Comparison of ENCODE assay signal across 10 cellular contexts in genomic region chr12:92466391-92467305, GRCh38.
DNase-seq lines count a peak whose midpoint lies in the region; ATAC-seq, FAIRE-seq and TF ChIP-seq lines count a peak whose summit lies in the region.
"Had no signal": no experiment of that assay in that cellular context is flagged by ENCODE, and none has a peak within 500 bp of the region (broad histone marks: within the 10 kb centered on the region; RNA-seq: fewer than 3 reads in every experiment).

No MANE protein-coding gene starts in this region.

- H2AFZ ChIP-seq in fibroblast of lung (ENCODE audit: low read length): peak overlapping the region; percentile 7

- no peak overlapping the region for H3K9ac ChIP-seq in fibroblast of lung (ENCODE audit: insufficient read depth, low read length)

- DNase-seq in GM12891 (ENCODE audit: insufficient read length, low spot score) (no peak), NCI-H187 treated with DMSO at 0.1 percent for 48 hours (lab: John Stamatoyannopoulos, UW) (peak; percentile 60), fibroblast of lung (ENCODE audit: low read depth in 2 of 2) (peak; percentile 24 to 52), retina (peak; percentile 73), DMS114 treated with DMSO at 0.1 percent for 48 hours (lab: John Stamatoyannopoulos, UW; ENCODE audit: unreplicated experiment) (no peak)
- no peak for DNase-seq in activated CD4-positive, alpha-beta T cell treated with anti-CD3 and anti-CD28 coated beads for 4 hours
- no peak for DNase-seq in effector memory CD4-positive, alpha-beta T cell
- DNase-seq: upper lobe of left lung had no signal

- no peaks in the 10 kb centered on the region for H4K20me1 ChIP-seq in fibroblast of lung (ENCODE audit: control insufficient read depth, extremely low read depth, insufficient read depth, low read length)

- H3K4me2 ChIP-seq in fibroblast of lung (ENCODE audit: extremely low read depth, insufficient read depth, low read length): no peak overlapping the region

- peak; percentile 39 for ATAC-seq in GM21737 (IDR thresholded peaks at IDR 0.05; ENCODE audit: unreplicated experiment)

- TF ChIP-seq POLR2A in GM12891 (IDR thresholded peaks at IDR 0.05; ENCODE audit: low read depth, low read length): peak; percentile 86

- H3K4me3 ChIP-seq in fibroblast of lung (replicated peaks in 1 of 4; ENCODE audit: control extremely low read depth in 1 of 4, insufficient read depth in 1 of 4, low read depth in 3 of 4, low read length in 4 of 4): no peak overlapping the region
- H3K4me3 ChIP-seq in effector memory CD4-positive, alpha-beta T cell (ENCODE audit: insufficient read depth, low read depth, low read length, poor library complexity, severe bottlenecking): no peak overlapping the region
- H3K4me3 ChIP-seq: upper lobe of left lung had no signal

- peak; percentile 99 for FAIRE-seq in GM12891 (lab: Jason Lieb, UNC)
- FAIRE-seq: endothelial cell of umbilical vein had no signal

- H3K27ac ChIP-seq in fibroblast of lung (ENCODE audit: insufficient read depth, low read length): no peak overlapping the region
- H3K27ac ChIP-seq in effector memory CD4-positive, alpha-beta T cell (ENCODE audit: insufficient read depth, low read length, poor library complexity, severe bottlenecking): no peak overlapping the region

- no peaks in the 10 kb centered on the region for H3K36me3 ChIP-seq in fibroblast of lung (ENCODE audit: control insufficient read depth, insufficient read depth, low read length)
- no peaks in the 10 kb centered on the region for H3K36me3 ChIP-seq in effector memory CD4-positive, alpha-beta T cell (ENCODE audit: control insufficient read depth, insufficient read depth, low read length)
- H3K36me3 ChIP-seq: upper lobe of left lung had no signal

- no peaks in the 10 kb centered on the region for H3K79me2 ChIP-seq in fibroblast of lung (ENCODE audit: control insufficient read depth, insufficient read depth, low read length)

- TF ChIP-seq CTCF in fibroblast of lung (conservative IDR thresholded peaks at IDR 0.05 in 1 of 2, IDR thresholded peaks at IDR 0.05 in 1 of 2; ENCODE audit: low read depth in 1 of 2, low read length in 2 of 2): no peak

- H3K27me3 ChIP-seq in fibroblast of lung (ENCODE audit: control insufficient read depth, insufficient read depth, low read length): no peaks in the 10 kb centered on the region
- no peaks in the 10 kb centered on the region for H3K27me3 ChIP-seq in effector memory CD4-positive, alpha-beta T cell (replicated peaks; ENCODE audit: control insufficient read depth, insufficient read depth, low read length, poor library complexity, severe bottlenecking)
- H3K27me3 ChIP-seq: upper lobe of left lung had no signal

- H3K9me3 ChIP-seq in fibroblast of lung (ENCODE audit: control insufficient read depth, insufficient read depth, low read depth, low read length): no peaks in the 10 kb centered on the region
- H3K9me3 ChIP-seq in effector memory CD4-positive, alpha-beta T cell (ENCODE audit: control insufficient read depth, low read length): no peaks in the 10 kb centered on the region
- H3K9me3 ChIP-seq: upper lobe of left lung had no signal

- no peaks in the 10 kb centered on the region for H3K4me1 ChIP-seq in fibroblast of lung (ENCODE audit: control insufficient read depth, extremely low read depth, insufficient read depth, low read length)
- H3K4me1 ChIP-seq in effector memory CD4-positive, alpha-beta T cell (ENCODE audit: control insufficient read depth, insufficient read depth, low read length, poor library complexity, severe bottlenecking): peaks cover 13% of the 10 kb centered on the region
- H3K4me1 ChIP-seq: upper lobe of left lung had no signal

TF ChIP-seq in GM12891, 5 proteins besides CTCF, POLR2A, EP300 and RAD21:
- TF ChIP-seq POLR2AphosphoS5 (IDR thresholded peaks at IDR 0.05; ENCODE audit: low read depth, low read length) (peak; percentile 91), TAF1 (IDR thresholded peaks at IDR 0.05; ENCODE audit: low read depth, low read length) (peak; percentile 87), PAX5 (IDR thresholded peaks at IDR 0.05; ENCODE audit: insufficient read depth, low read length, severe bottlenecking) (no peak), POU2F2 (IDR thresholded peaks at IDR 0.05; ENCODE audit: low read depth, low read length) (peak; percentile 54; the same call in 1 of the 2 replicates), SPI1 (IDR thresholded peaks at IDR 0.05; ENCODE audit: low read depth, low read length) (peak; percentile 88)

Comparison
In these comparisons a context has a peak if more than half of its experiments do, and no peak if none do; other contexts are left out.
1. DNase-seq: peak in NCI-H187 treated with DMSO at 0.1 percent for 48 hours (single experiment), fibroblast of lung (2 of 2) and retina (single experiment); none in GM12891 (single experiment), DMS114 treated with DMSO at 0.1 percent for 48 hours (single experiment), activated CD4-positive, alpha-beta T cell treated with anti-CD3 and anti-CD28 coated beads for 4 hours (0 of 2) and effector memory CD4-positive, alpha-beta T cell (0 of 3).